15 cellular contexts compared by ENCODE assay signal in the genomic region with DNA sequence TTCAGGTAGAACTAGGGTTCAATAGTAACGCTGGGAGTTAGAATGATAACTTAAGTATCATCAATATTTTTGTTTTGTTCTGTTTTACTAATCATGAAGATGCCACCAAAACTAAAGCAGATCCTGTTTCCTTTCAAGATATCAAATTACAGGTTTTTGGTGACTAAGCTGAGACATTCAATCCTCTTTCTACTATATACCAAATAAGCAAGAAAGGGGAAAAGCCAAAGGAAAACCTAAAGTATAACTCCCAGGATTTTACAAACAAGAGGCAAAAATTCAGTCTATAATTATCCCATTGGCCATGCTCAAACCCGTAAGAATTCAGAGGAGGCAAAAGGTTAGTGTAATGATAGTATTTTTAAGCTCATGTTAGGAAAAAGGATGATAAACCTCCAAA.
"Had no signal": no experiment of that assay in that cellular context is flagged by ENCODE, and none has a peak within 500 bp of the region (broad histone marks: within the 10 kb centered on the region; RNA-seq: fewer than 3 reads in every experiment).

No MANE protein-coding gene starts in this region.

- DNase-seq: activated CD4-positive, alpha-beta T cell treated with anti-CD3 and anti-CD28 coated beads, Interleukin-2, amount 50 U/mL, for 1 hour; activated naive CD4-positive, alpha-beta T cell; aorta; erythroblast; kidney glomerular epithelial cell; left ventricle myocardium superior; mucosa of descending colon; nucleus accumbens; psoas muscle; sigmoid colon; stimulated activated CD4-positive, alpha-beta T cell treated with anti-CD3 and anti-CD28 coated beads, Interleukin-1b, Interleukin-23, amount 100 ng/mL, for 48 hours had no signal

- ATAC-seq: activated CD4-positive, CD25-positive, alpha-beta regulatory T cell treated with anti-CD3 and anti-CD28 coated beads, Interleukin-2, amount 50 U/mL, for 24 hours; left ventricle myocardium superior; mucosa of descending colon; natural killer cell treated with Interleukin-12 subunit alpha and Interleukin-12 subunit beta and Interleukin-15 and Interleukin-18, amount 100 ng/mL, for 72 hours; psoas muscle; stimulated activated effector memory CD8-positive, alpha-beta T cell treated with anti-CD3 and anti-CD28 coated beads, Interleukin-12 subunit alpha, Interleukin-12 subunit beta, amount 100 ng/mL, for 72 hours had no signal

- H3K36me3 ChIP-seq: cardiac muscle cell, sigmoid colon had no signal

- H3K9me3 ChIP-seq: mucosa of descending colon, psoas muscle, sigmoid colon had no signal

- H3K27ac ChIP-seq: cardiac muscle cell, psoas muscle, sigmoid colon had no signal

- H3K4me1 ChIP-seq: psoas muscle, sigmoid colon had no signal

- H3K27me3 ChIP-seq: cardiac muscle cell, sigmoid colon had no signal

- H3K4me3 ChIP-seq: cardiac muscle cell, mucosa of descending colon, psoas muscle, sigmoid colon had no signal
